ENCODE assay signal across 12 cellular contexts in genomic region chr20:63705232-63706026, GRCh38. TPM values are rescaled to one million over a fixed set of nuclear protein-coding genes. Genes with fewer than 3 reads are reported as not detected.
A peak's percentile ranks its signal among the peaks of the same experiment; 100 is the strongest.
DNase-seq lines count a peak whose midpoint lies in the region; ATAC-seq and TF ChIP-seq lines count a peak whose summit lies in the region.
"Had no signal": no experiment of that assay in that cellular context is flagged by ENCODE, and none has a peak within 500 bp of the region (broad histone marks: within the 10 kb centered on the region; RNA-seq: fewer than 3 reads in every experiment).

No MANE protein-coding gene starts in this region.

- POLR2A ChIA-PET in activated CD4-positive, alpha-beta memory T cell treated with anti-CD3 and anti-CD28 coated beads, Interleukin-2, amount 10 ng/mL, durations not matched to agents 7 days and 5 days (lab: Charles Lee), result interaction anchor here (1.3 to 9.3 kb wide), 3 partner anchors 31 to 184 kb away, joined by 4 to 120 read pairs (median 21); partner anchors contain the start of genes LIME1 and SLC2A4RG

- no peak overlapping the region for H2AFZ ChIP-seq in DND-41 (ENCODE audit: low read depth, low read length)
- H2AFZ ChIP-seq in mesenchymal stem cell (ENCODE audit: low read depth, low read length), result no peak overlapping the region

- H4K20me1 ChIP-seq in DND-41 (ENCODE audit: insufficient read depth, low read length), result peaks cover 72% of the 10 kb centered on the region

- H3K4me1 ChIP-seq in DND-41 (ENCODE audit: insufficient read depth, low read length), result peaks cover 40% of the 10 kb centered on the region
- H3K4me1 ChIP-seq in mesenchymal stem cell (ENCODE audit: control insufficient read depth, insufficient read depth, low read depth, low read length), result peaks cover 51% of the 10 kb centered on the region

- H3K4me3 Mint-ChIP-seq in activated CD4-positive, alpha-beta memory T cell treated with anti-CD3 and anti-CD28 coated beads, Interleukin-2, amount 10 ng/mL, durations not matched to agents 7 days and 5 days, result peak overlapping the region; percentile 90
- H3K4me3 Mint-ChIP-seq in stimulated activated naive B cell treated with anti-CD40 and anti-IgM and Interleukin-4, amounts not matched to agents 10 μg/mL and 1 μg/mL and 100 μg/mL, for 72 hours, result no peak overlapping the region

- peaks cover 57% of the 10 kb centered on the region for H3K79me2 ChIP-seq in DND-41 (ENCODE audit: insufficient read depth, low read length)

- peak overlapping the region in 1 of 2 experiments; percentile 84; a peak in 2 of 4 replicates for H3K4me3 ChIP-seq in DND-41 (ENCODE audit: low read depth in 1 of 2, low read length in 2 of 2)
- peak overlapping the region in 1 of 2 experiments; percentile 96 for H3K4me3 ChIP-seq in mesenchymal stem cell (ENCODE audit: insufficient read depth in 1 of 2, low read depth in 1 of 2, low read length in 2 of 2)

- no peak overlapping the region for H3K4ac ChIP-seq in mesenchymal stem cell (ENCODE audit: low read depth in 1 of 2, low read length in 2 of 2)

- peaks cover 35% of the 10 kb centered on the region for H3K36me3 Mint-ChIP-seq in activated CD4-positive, alpha-beta memory T cell treated with anti-CD3 and anti-CD28 coated beads, Interleukin-2, amount 10 ng/mL, durations not matched to agents 7 days and 5 days (ENCODE audit: low read depth)
- H3K36me3 Mint-ChIP-seq in stimulated activated naive B cell treated with anti-CD40 and anti-IgM and Interleukin-4, amounts not matched to agents 10 μg/mL and 1 μg/mL and 100 μg/mL, for 72 hours, result peaks cover 16 to 37% of the 10 kb centered on the region in 2 donors

- no peaks in the 10 kb centered on the region for H3K27me3 ChIP-seq in DND-41 (ENCODE audit: insufficient read depth, low read length, poor library complexity)
- no peaks in the 10 kb centered on the region for H3K27me3 ChIP-seq in mesenchymal stem cell (ENCODE audit: control insufficient read depth in 1 of 2, insufficient read depth in 1 of 2, low read length in 2 of 2)
- H3K27me3 ChIP-seq: foreskin keratinocyte had no signal

- H2BK5ac ChIP-seq in mesenchymal stem cell (ENCODE audit: low read depth, low read length, poor library complexity, severe bottlenecking), result no peak overlapping the region

- DNase-seq in 8988T (peak; percentile 16), DND-41 (no peak), mesenchymal stem cell (no peak), NCI-H774 (lab: John Stamatoyannopoulos, UW) (no peak), NCI-H748 (lab: John Stamatoyannopoulos, UW; ENCODE audit: unreplicated experiment) (no peak), caudate nucleus (lab: John Stamatoyannopoulos, UW) (no peak)
- DNase-seq in activated CD4-positive, alpha-beta memory T cell treated with anti-CD3 and anti-CD28 coated beads, Interleukin-2, amount 10 ng/mL, durations not matched to agents 7 days and 5 days, result no peak
- no peak for DNase-seq in stimulated activated naive B cell treated with anti-CD40 and anti-IgM and Interleukin-4, amounts not matched to agents 10 μg/mL and 1 μg/mL and 100 μg/mL, for 72 hours
- DNase-seq: foreskin keratinocyte, nucleus accumbens, WERI-Rb-1 had no signal

- H3K27ac ChIP-seq in DND-41 (ENCODE audit: low read length), result no peak overlapping the region
- no peak overlapping the region for H3K27ac ChIP-seq in mesenchymal stem cell (ENCODE audit: low read length, poor library complexity, severe bottlenecking)
- no peak overlapping the region for H3K27ac ChIP-seq in caudate nucleus (ENCODE audit: low read depth, low read length)
- H3K27ac ChIP-seq: foreskin keratinocyte, HL-60, WERI-Rb-1 had no signal

- H3K79me1 ChIP-seq in mesenchymal stem cell (replicated peaks; ENCODE audit: low read length, poor library complexity, severe bottlenecking), result peaks cover 25% of the 10 kb centered on the region

- no peaks in the 10 kb centered on the region for H3K27me3 Mint-ChIP-seq in activated CD4-positive, alpha-beta memory T cell treated with anti-CD3 and anti-CD28 coated beads, Interleukin-2, amount 10 ng/mL, durations not matched to agents 7 days and 5 days
- no peaks in the 10 kb centered on the region for H3K27me3 Mint-ChIP-seq in stimulated activated naive B cell treated with anti-CD40 and anti-IgM and Interleukin-4, amounts not matched to agents 10 μg/mL and 1 μg/mL and 100 μg/mL, for 72 hours

- no peak overlapping the region for H3K18ac ChIP-seq in mesenchymal stem cell (ENCODE audit: low read depth in 1 of 2, low read length in 2 of 2)

- no peaks in the 10 kb centered on the region for H3K9me3 Mint-ChIP-seq in activated CD4-positive, alpha-beta memory T cell treated with anti-CD3 and anti-CD28 coated beads, Interleukin-2, amount 10 ng/mL, durations not matched to agents 7 days and 5 days
- no peaks in the 10 kb centered on the region for H3K9me3 Mint-ChIP-seq in stimulated activated naive B cell treated with anti-CD40 and anti-IgM and Interleukin-4, amounts not matched to agents 10 μg/mL and 1 μg/mL and 100 μg/mL, for 72 hours

- H3K4me2 ChIP-seq in DND-41 (ENCODE audit: insufficient read depth, low read length) (peak overlapping the region; percentile 97), mesenchymal stem cell (ENCODE audit: low read length, poor library complexity, severe bottlenecking) (no peak overlapping the region)

- H4K91ac ChIP-seq in mesenchymal stem cell (ENCODE audit: low read length), result no peak overlapping the region

- no peak overlapping the region for H3K23ac ChIP-seq in mesenchymal stem cell (ENCODE audit: low read length in 2 of 2)

- ATAC-seq in DND-41 (ENCODE audit: insufficient read depth, low read depth), result no peak
- no peak for ATAC-seq in stimulated activated naive B cell treated with anti-CD40 and anti-IgM and Interleukin-4, amounts not matched to agents 10 μg/mL and 1 μg/mL and 100 μg/mL, for 72 hours (replicated peaks)
- ATAC-seq: foreskin keratinocyte had no signal

- no peak overlapping the region for H2BK12ac ChIP-seq in mesenchymal stem cell (ENCODE audit: low read length in 2 of 2)

- H3K36me3 ChIP-seq in DND-41 (ENCODE audit: insufficient read depth, low read length), result peaks cover 75% of the 10 kb centered on the region
- peaks cover 44 to 65% of the 10 kb centered on the region in 2 experiments for H3K36me3 ChIP-seq in mesenchymal stem cell (ENCODE audit: control insufficient read depth in 1 of 2, insufficient read depth in 2 of 2, low read depth in 1 of 2, low read length in 2 of 2)

- H2BK15ac ChIP-seq in mesenchymal stem cell (ENCODE audit: low read depth, poor library complexity, severe bottlenecking), result no peak overlapping the region

- H3K14ac ChIP-seq in mesenchymal stem cell (ENCODE audit: low read length in 2 of 2), result no peak overlapping the region

- H3K27ac Mint-ChIP-seq in activated CD4-positive, alpha-beta memory T cell treated with anti-CD3 and anti-CD28 coated beads, Interleukin-2, amount 10 ng/mL, durations not matched to agents 7 days and 5 days, result no peak overlapping the region
- no peak overlapping the region for H3K27ac Mint-ChIP-seq in stimulated activated naive B cell treated with anti-CD40 and anti-IgM and Interleukin-4, amounts not matched to agents 10 μg/mL and 1 μg/mL and 100 μg/mL, for 72 hours

- CTCF ChIA-PET in activated CD4-positive, alpha-beta memory T cell treated with anti-CD3 and anti-CD28 coated beads, Interleukin-2, amount 10 ng/mL, durations not matched to agents 7 days and 5 days (lab: Charles Lee), result interaction anchor here (0.8 kb wide), 1 partner anchor 10 kb away, joined by 3 read pairs; no protein-coding TSS in a partner anchor

- no peak overlapping the region for H2BK120ac ChIP-seq in mesenchymal stem cell (ENCODE audit: low read depth, low read length)

- TF ChIP-seq CTCF in DND-41 (IDR thresholded peaks at IDR 0.05; ENCODE audit: borderline replicate concordance, extremely low read depth, low read length, poor library complexity, severe bottlenecking), result no peak

- H2AK5ac ChIP-seq in mesenchymal stem cell (ENCODE audit: low read length, severe bottlenecking), result no peak overlapping the region

- H3K9ac ChIP-seq in DND-41 (ENCODE audit: low read depth, low read length), result peak overlapping the region; percentile 81; the same call in 1 of the 2 replicates
- peak overlapping the region; percentile 93 for H3K9ac ChIP-seq in mesenchymal stem cell (ENCODE audit: low read length)

- H3K4me1 Mint-ChIP-seq in activated CD4-positive, alpha-beta memory T cell treated with anti-CD3 and anti-CD28 coated beads, Interleukin-2, amount 10 ng/mL, durations not matched to agents 7 days and 5 days, result peaks cover 55% of the 10 kb centered on the region
- H3K4me1 Mint-ChIP-seq in stimulated activated naive B cell treated with anti-CD40 and anti-IgM and Interleukin-4, amounts not matched to agents 10 μg/mL and 1 μg/mL and 100 μg/mL, for 72 hours, result peaks cover 22 to 47% of the 10 kb centered on the region in 2 donors

- H3K9me3 ChIP-seq in DND-41 (ENCODE audit: insufficient read depth, low read length, severe bottlenecking), result no peaks in the 10 kb centered on the region
- no peaks in the 10 kb centered on the region for H3K9me3 ChIP-seq in mesenchymal stem cell (ENCODE audit: control insufficient read depth, low read length)

- WGBS in mesenchymal stem cell, result 96% methylated on average over 7 of the region's 8 CpGs

- H4K8ac ChIP-seq in mesenchymal stem cell (ENCODE audit: low read length), result no peak overlapping the region

RNA-seq across cellular contexts. Expression of gene ARFRP1, which starts 2.3 kb away (rescaled TPM):
- 10 to 100 TPM; 52.9 to 53.4 TPM for total RNA-seq in activated CD4-positive, alpha-beta memory T cell treated with anti-CD3 and anti-CD28 coated beads, Interleukin-2, amount 10 ng/mL, durations not matched to agents 7 days and 5 days
- 13.5 TPM for polyA plus RNA-seq in mesenchymal stem cell (2013, experiment 1 of 2)
- 14.0 TPM for polyA plus RNA-seq in mesenchymal stem cell (2013, experiment 2 of 2)

RNA-seq across cellular contexts. Expression of gene ZGPAT, which starts 2.4 kb away (rescaled TPM):
- 10 to 100 TPM; 41.6 to 42.8 TPM for total RNA-seq in activated CD4-positive, alpha-beta memory T cell treated with anti-CD3 and anti-CD28 coated beads, Interleukin-2, amount 10 ng/mL, durations not matched to agents 7 days and 5 days
- polyA plus RNA-seq in mesenchymal stem cell (2013, experiment 1 of 2), result 11.5 TPM
- polyA plus RNA-seq in mesenchymal stem cell (2013, experiment 2 of 2), result 11.8 TPM

RNA-seq across cellular contexts. Expression of gene TNFRSF6B, which starts 9.0 kb away (rescaled TPM):
- not detected for total RNA-seq in activated CD4-positive, alpha-beta memory T cell treated with anti-CD3 and anti-CD28 coated beads, Interleukin-2, amount 10 ng/mL, durations not matched to agents 7 days and 5 days
- 23.7 TPM for polyA plus RNA-seq in mesenchymal stem cell (2013, experiment 1 of 2)
- polyA plus RNA-seq in mesenchymal stem cell (2013, experiment 2 of 2), result 23.9 TPM

RNA-seq across cellular contexts. Expression of gene LIME1, which starts 31.0 kb away (rescaled TPM):
- 100 to 1,000 TPM; 181 to 186 TPM for total RNA-seq in activated CD4-positive, alpha-beta memory T cell treated with anti-CD3 and anti-CD28 coated beads, Interleukin-2, amount 10 ng/mL, durations not matched to agents 7 days and 5 days
- polyA plus RNA-seq in mesenchymal stem cell (2013, experiment 1 of 2), result 1.8 TPM
- 1.9 TPM for polyA plus RNA-seq in mesenchymal stem cell (2013, experiment 2 of 2)

RNA-seq across cellular contexts. Expression of gene SLC2A4RG, which starts 34.1 kb away (rescaled TPM):
- 10 to 100 TPM; 88.3 to 90.4 TPM for total RNA-seq in activated CD4-positive, alpha-beta memory T cell treated with anti-CD3 and anti-CD28 coated beads, Interleukin-2, amount 10 ng/mL, durations not matched to agents 7 days and 5 days
- polyA plus RNA-seq in mesenchymal stem cell (2013, experiment 1 of 2), result 85.3 TPM
- polyA plus RNA-seq in mesenchymal stem cell (2013, experiment 2 of 2), result 84.2 TPM
